ENCODE assay signal across 8 cellular contexts in genomic region chr2:46943881-46944798, GRCh38. TPM values are rescaled to one million over a fixed set of nuclear protein-coding genes. Genes with fewer than 3 reads are reported as not detected.
DNase-seq lines count a peak whose midpoint lies in the region; ATAC-seq, FAIRE-seq and TF ChIP-seq lines count a peak whose summit lies in the region.

No MANE protein-coding gene starts in this region.

- no peak for TF ChIP-seq CTCF in progenitor cell of endocrine pancreas (IDR thresholded peaks at IDR 0.05; ENCODE audit: unreplicated experiment)
- no peak for TF ChIP-seq CTCF in Calu3 (IDR thresholded peaks at IDR 0.05; ENCODE audit: unreplicated experiment)
- no peak for TF ChIP-seq CTCF in body of pancreas (IDR thresholded peaks at IDR 0.05)

- H3K27me3 Mint-ChIP-seq in progenitor cell of endocrine pancreas = peaks cover 7% of the 10 kb centered on the region
- no peaks in the 10 kb centered on the region for H3K27me3 Mint-ChIP-seq in Calu3 (ENCODE audit: unreplicated experiment)

- no peak for FAIRE-seq in small intestine (lab: Jason Lieb, UNC)

- no peak overlapping the region for H3K4me3 ChIP-seq in small intestine (ENCODE audit: low read depth in 1 of 2, low read length in 2 of 2)
- H3K4me3 ChIP-seq in body of pancreas = no peak overlapping the region

- TF ChIP-seq POLR2A in body of pancreas (IDR thresholded peaks at IDR 0.05) = no peak

- 79 to 84% (median 79%) methylated on average over 9 of the region's 9 CpGs for WGBS in small intestine, 3 donors
- WGBS in body of pancreas, 2 donors = 88 to 95% methylated on average over 9 of the region's 9 CpGs

- CTCF ChIA-PET in Calu3 (lab: Charles Lee) = interaction anchor here (0.9 kb wide), 1 partner anchor 18 kb away, joined by 3 read pairs; no protein-coding TSS in a partner anchor

- H3K4me3 Mint-ChIP-seq in progenitor cell of endocrine pancreas (ENCODE audit: low read depth) = no peak overlapping the region
- no peak overlapping the region for H3K4me3 Mint-ChIP-seq in Calu3 (ENCODE audit: low read depth, unreplicated experiment)

- DNase-seq in activated T-cell treated with anti-CD3 and anti-CD28 coated beads for 1 hour (ENCODE audit: low read depth) (peak; percentile 17), small intestine (peak; percentile 30), progenitor cell of endocrine pancreas (ENCODE audit: low spot score, unreplicated experiment) (no peak), Calu3 (no peak), body of pancreas (no peak), nucleus accumbens (lab: John Stamatoyannopoulos, UW) (no peak)

- H3K4me1 ChIP-seq in small intestine (ENCODE audit: control insufficient read depth in 2 of 2, insufficient read depth in 1 of 2, low read depth in 1 of 2, low read length in 1 of 2) (peaks cover 4 to 13% of the 10 kb centered on the region in 2 donors), body of pancreas (peaks cover 48% of the 10 kb centered on the region)

- H3K27ac Mint-ChIP-seq in progenitor cell of endocrine pancreas (no peak overlapping the region), Calu3 (ENCODE audit: unreplicated experiment) (no peak overlapping the region)

- H3K9me3 Mint-ChIP-seq in progenitor cell of endocrine pancreas (ENCODE audit: low read depth) = no peaks in the 10 kb centered on the region
- H3K9me3 Mint-ChIP-seq in Calu3 (ENCODE audit: low read depth, unreplicated experiment) = no peaks in the 10 kb centered on the region

- H3K36me3 ChIP-seq in small intestine (ENCODE audit: control insufficient read depth in 2 of 2, insufficient read depth in 2 of 2, low read length in 2 of 2) (no peaks in the 10 kb centered on the region), body of pancreas (replicated peaks in 1 of 2; ENCODE audit: insufficient read depth in 1 of 2, low read depth in 2 of 2) (no peaks in the 10 kb centered on the region)

- H3K9me3 ChIP-seq in small intestine (ENCODE audit: control insufficient read depth, low read depth) = no peaks in the 10 kb centered on the region
- H3K9me3 ChIP-seq in body of pancreas = no peaks in the 10 kb centered on the region

- H3K27ac ChIP-seq in small intestine (ENCODE audit: low read depth in 1 of 2, low read length in 1 of 2) (peak overlapping the region in 1 of 2 donors; percentile 57), body of pancreas (no peak overlapping the region)

- ATAC-seq in GM18907 (IDR thresholded peaks at IDR 0.05; ENCODE audit: unreplicated experiment) (peak; percentile 45), HG03280 (IDR thresholded peaks at IDR 0.05; ENCODE audit: unreplicated experiment) (peak; percentile 22), body of pancreas (no peak)

- H3K36me3 Mint-ChIP-seq in progenitor cell of endocrine pancreas (ENCODE audit: insufficient read depth) (no peaks in the 10 kb centered on the region), Calu3 (ENCODE audit: insufficient read depth, unreplicated experiment) (peaks cover 22% of the 10 kb centered on the region)

- BruUV-seq in Calu3 (replicated peaks; lab: Mats Ljungman, UMichigan) = no TSS peak

- H3K4me1 Mint-ChIP-seq in progenitor cell of endocrine pancreas (ENCODE audit: low read depth) = peaks cover 12% of the 10 kb centered on the region
- H3K4me1 Mint-ChIP-seq in Calu3 (ENCODE audit: low read depth, unreplicated experiment) = peaks cover 30% of the 10 kb centered on the region

- no peaks in the 10 kb centered on the region for H3K27me3 ChIP-seq in small intestine (ENCODE audit: control insufficient read depth in 2 of 2, insufficient read depth in 2 of 2, low read length in 2 of 2)
- no peaks in the 10 kb centered on the region for H3K27me3 ChIP-seq in body of pancreas

- intact Hi-C loops in Calu3 (cut with micrococcal nuclease; ENCODE audit: unreplicated experiment) = no loop called here
- intact Hi-C loops in body of pancreas (cut with DNase I) = no loop called here

RNA-seq across cellular contexts. Expression of gene TTC7A, which starts 3.1 kb away (rescaled TPM):
- 10 to 100 TPM; 25.7 to 48.8 (median 39.2) TPM for polyA plus RNA-seq in small intestine
- total RNA-seq in progenitor cell of endocrine pancreas (14.2 and 14.8 TPM in 2 replicates), Calu3 (2022) (26.2 and 28.4 TPM in 2 replicates), body of pancreas (10 to 100 TPM; 33.5 to 51.7 TPM)

RNA-seq across cellular contexts. Expression of gene MCFD2, which starts 28.5 kb away (rescaled TPM):
- polyA plus RNA-seq in small intestine = 10 to 100 TPM; 20.8 to 45.0 (median 21.3) TPM
- total RNA-seq in progenitor cell of endocrine pancreas (72.9 and 78.3 TPM in 2 replicates), Calu3 (2022) (99.8 and 108 TPM in 2 replicates), body of pancreas (10 to 100 TPM; 42.2 to 73.7 TPM)

Comparison
In these comparisons a context has a peak if more than half of its experiments do, and no peak if none do; other contexts are left out.
1. DNase-seq: peak in activated T-cell treated with anti-CD3 and anti-CD28 coated beads for 1 hour (single experiment) and small intestine (single experiment); none in progenitor cell of endocrine pancreas (single experiment), Calu3 (single experiment), body of pancreas (0 of 4) and nucleus accumbens (0 of 56).